12 cellular contexts compared by ENCODE assay signal in the genomic region with DNA sequence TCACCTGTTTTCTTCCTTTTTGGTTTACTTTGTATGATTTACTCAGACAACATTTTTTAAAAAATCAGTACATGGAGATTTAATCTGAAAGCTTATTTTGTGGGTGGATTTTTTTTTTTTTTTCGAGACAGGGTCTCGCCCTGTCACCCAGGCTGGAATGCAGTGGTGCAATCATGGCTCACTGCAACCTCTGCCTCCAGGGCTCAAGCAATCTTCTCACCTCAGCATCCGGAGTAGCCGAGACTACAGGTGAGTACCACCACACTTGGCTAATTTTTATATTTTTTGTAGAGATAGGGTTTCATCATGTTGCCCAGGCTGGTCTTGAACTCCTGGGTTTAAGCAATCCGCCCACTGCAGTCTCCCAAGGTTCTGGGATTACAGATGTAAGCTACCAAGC. TPM values are rescaled to one million over a fixed set of nuclear protein-coding genes. Genes with fewer than 3 reads are reported as not detected.
DNase-seq lines count a peak whose midpoint lies in the region; ATAC-seq and TF ChIP-seq lines count a peak whose summit lies in the region.
"Had no signal": no experiment of that assay in that cellular context is flagged by ENCODE, and none has a peak within 500 bp of the region (broad histone marks: within the 10 kb centered on the region; RNA-seq: fewer than 3 reads in every experiment).

No MANE protein-coding gene starts in this region.

- no peaks in the 10 kb centered on the region for H3K4me1 ChIP-seq in breast epithelium
- H3K4me1 ChIP-seq in liver (ENCODE audit: control insufficient read depth in 4 of 4, insufficient read depth in 4 of 4, low read length in 3 of 4): peaks cover 6 to 83% (median 65%) of the 10 kb centered on the region in 4 donors

- H3K27ac ChIP-seq in breast epithelium (no peak overlapping the region), liver (ENCODE audit: low read depth in 1 of 2, low read length in 2 of 2) (peak overlapping the region; percentile 99 to 100)

- H3K27me3 Mint-ChIP-seq in MCF 10A (ENCODE audit: insufficient read depth, unreplicated experiment) (no peaks in the 10 kb centered on the region), type B pancreatic cell (no peaks in the 10 kb centered on the region)
- no peaks in the 10 kb centered on the region for H3K27me3 Mint-ChIP-seq in activated T-helper 2 cell treated with anti-CD3 and anti-CD28 coated beads, Interferon-gamma antibody, Interleukin-2, Interleukin-4, amounts not matched to agents 10 μg/mL and 5 μg/mL and 100 μg/mL, durations not matched to agents 14 hours and 24 hours and 36 hours (ENCODE audit: low read depth)
- no peaks in the 10 kb centered on the region for H3K27me3 Mint-ChIP-seq in activated CD8-positive, alpha-beta memory T cell treated with anti-CD3 and anti-CD28 coated beads, Interleukin-2, amount 10 ng/mL, durations not matched to agents 7 days and 5 days

- no peak for TF ChIP-seq CTCF in MCF 10A (IDR thresholded peaks at IDR 0.05; ENCODE audit: unreplicated experiment)
- TF ChIP-seq CTCF in breast epithelium (IDR thresholded peaks at IDR 0.05): no peak
- no peak for TF ChIP-seq CTCF in liver (IDR thresholded peaks at IDR 0.05; ENCODE audit: low read depth, low read length, missing input control)
- TF ChIP-seq CTCF in type B pancreatic cell (conservative IDR thresholded peaks at IDR 0.05): no peak
- TF ChIP-seq CTCF in GM20000 (IDR thresholded peaks at IDR 0.05; ENCODE audit: extremely low read depth, missing control alignments): no peak

- H3K9me3 ChIP-seq in breast epithelium (no peaks in the 10 kb centered on the region), liver (ENCODE audit: control insufficient read depth in 4 of 4, low read length in 3 of 4) (no peaks in the 10 kb centered on the region)
- H3K9me3 ChIP-seq: testis had no signal

- CTCF ChIA-PET in MCF 10A (lab: Yijun Ruan, JAX): interaction anchor here (0.8 to 14.7 kb wide), 2 partner anchors 15 to 34 kb away, joined by 4 to 139 read pairs; a partner anchor contains a TSS
- CTCF ChIA-PET in activated CD8-positive, alpha-beta memory T cell treated with anti-CD3 and anti-CD28 coated beads, Interleukin-2, amount 10 ng/mL, durations not matched to agents 7 days and 5 days (lab: Charles Lee): interaction anchor here (1.1 to 2.5 kb wide), 5 partner anchors 9 to 135 kb away, joined by 3 to 9 read pairs (median 3); a partner anchor contains a TSS

- H3K9me3 Mint-ChIP-seq in MCF 10A (ENCODE audit: unreplicated experiment) (no peaks in the 10 kb centered on the region), type B pancreatic cell (no peaks in the 10 kb centered on the region)
- H3K9me3 Mint-ChIP-seq in activated T-helper 2 cell treated with anti-CD3 and anti-CD28 coated beads, Interferon-gamma antibody, Interleukin-2, Interleukin-4, amounts not matched to agents 10 μg/mL and 5 μg/mL and 100 μg/mL, durations not matched to agents 14 hours and 24 hours and 36 hours: no peaks in the 10 kb centered on the region
- no peaks in the 10 kb centered on the region for H3K9me3 Mint-ChIP-seq in activated CD8-positive, alpha-beta memory T cell treated with anti-CD3 and anti-CD28 coated beads, Interleukin-2, amount 10 ng/mL, durations not matched to agents 7 days and 5 days (ENCODE audit: low read depth)

- peaks cover 46% of the 10 kb centered on the region for H3K4me1 Mint-ChIP-seq in MCF 10A (ENCODE audit: insufficient read depth, unreplicated experiment)
- H3K4me1 Mint-ChIP-seq in activated T-helper 2 cell treated with anti-CD3 and anti-CD28 coated beads, Interferon-gamma antibody, Interleukin-2, Interleukin-4, amounts not matched to agents 10 μg/mL and 5 μg/mL and 100 μg/mL, durations not matched to agents 14 hours and 24 hours and 36 hours (ENCODE audit: low read depth): peaks cover 67% of the 10 kb centered on the region
- peaks cover 41% of the 10 kb centered on the region for H3K4me1 Mint-ChIP-seq in type B pancreatic cell (ENCODE audit: unreplicated experiment)
- H3K4me1 Mint-ChIP-seq in activated CD8-positive, alpha-beta memory T cell treated with anti-CD3 and anti-CD28 coated beads, Interleukin-2, amount 10 ng/mL, durations not matched to agents 7 days and 5 days: peaks cover 70% of the 10 kb centered on the region

- H3K4me3 Mint-ChIP-seq in MCF 10A (ENCODE audit: unreplicated experiment): peak overlapping the region; percentile 80
- H3K4me3 Mint-ChIP-seq in activated T-helper 2 cell treated with anti-CD3 and anti-CD28 coated beads, Interferon-gamma antibody, Interleukin-2, Interleukin-4, amounts not matched to agents 10 μg/mL and 5 μg/mL and 100 μg/mL, durations not matched to agents 14 hours and 24 hours and 36 hours (ENCODE audit: low read depth): peak overlapping the region; percentile 31
- peak overlapping the region; percentile 32 for H3K4me3 Mint-ChIP-seq in type B pancreatic cell
- no peak overlapping the region for H3K4me3 Mint-ChIP-seq in activated CD8-positive, alpha-beta memory T cell treated with anti-CD3 and anti-CD28 coated beads, Interleukin-2, amount 10 ng/mL, durations not matched to agents 7 days and 5 days

- no peak for TF ChIP-seq POLR2A in breast epithelium (IDR thresholded peaks at IDR 0.05)

- H3K27me3 ChIP-seq in breast epithelium (no peaks in the 10 kb centered on the region), liver (ENCODE audit: control insufficient read depth in 4 of 4, insufficient read depth in 4 of 4, low read length in 3 of 4) (no peaks in the 10 kb centered on the region)
- H3K27me3 ChIP-seq: testis had no signal

- no peak for ATAC-seq in GM21619 (IDR thresholded peaks at IDR 0.05; ENCODE audit: unreplicated experiment)
- no peak for ATAC-seq in activated CD8-positive, alpha-beta memory T cell treated with anti-CD3 and anti-CD28 coated beads, Interleukin-2, amount 10 ng/mL, durations not matched to agents 7 days and 5 days
- ATAC-seq: left colon had no signal

- intact Hi-C loops in MCF 10A (cut with micrococcal nuclease): no loop called here
- intact Hi-C loops in breast epithelium (cut with DNase I; ENCODE audit: low total_unique reads): no loop called here
- intact Hi-C loops in activated T-helper 2 cell treated with anti-CD3 and anti-CD28 coated beads, Interferon-gamma antibody, Interleukin-2, Interleukin-4, amounts not matched to agents 10 μg/mL and 5 μg/mL and 100 μg/mL, durations not matched to agents 14 hours and 24 hours and 36 hours (cut with micrococcal nuclease): loop anchor here (10.0 kb wide), 1 partner anchor 292 kb away; a partner anchor contains a TSS

- 45% methylated on average over 5 of the region's 5 CpGs for WGBS in liver

- DNase-seq in MCF 10A (ENCODE audit: unreplicated experiment) (peak; percentile 40), breast epithelium (ENCODE audit: low spot score in 2 of 2) (no peak), type B pancreatic cell (ENCODE audit: extremely low spot score, unreplicated experiment) (no peak), GM20000 (ENCODE audit: low spot score) (no peak)
- DNase-seq in activated T-helper 2 cell treated with anti-CD3 and anti-CD28 coated beads, Interferon-gamma antibody, Interleukin-2, Interleukin-4, amounts not matched to agents 10 μg/mL and 5 μg/mL and 100 μg/mL, durations not matched to agents 14 hours and 24 hours and 36 hours (ENCODE audit: low spot score): no peak
- no peak for DNase-seq in activated CD8-positive, alpha-beta memory T cell treated with anti-CD3 and anti-CD28 coated beads, Interleukin-2, amount 10 ng/mL, durations not matched to agents 7 days and 5 days
- DNase-seq: left colon, NCI-H187, SW 1271, testis had no signal

- TF ChIP-seq RAD21 in liver (IDR thresholded peaks at IDR 0.05): no peak

- peak overlapping the region in 1 of 2 donors; percentile 62 for H3K9ac ChIP-seq in liver (ENCODE audit: low read depth in 1 of 2, low read length in 2 of 2)

- no TSS peak for BruUV-seq in MCF 10A (replicated peaks; lab: Mats Ljungman, UMichigan)

- H3K36me3 ChIP-seq in breast epithelium (no peaks in the 10 kb centered on the region), liver (ENCODE audit: control insufficient read depth in 4 of 4, insufficient read depth in 3 of 4, low read depth in 1 of 4, low read length in 3 of 4) (peaks cover 2 to 29% (median 22%) of the 10 kb centered on the region in 4 donors)

- POLR2A ChIA-PET in MCF 10A (lab: Yijun Ruan, JAX): interaction anchor here (0.7 to 5.8 kb wide), 12 partner anchors 9 to 1612 kb away, joined by 3 to 56 read pairs (median 10); a partner anchor contains a TSS

- H3K4me3 ChIP-seq in breast epithelium (no peak overlapping the region), liver (ENCODE audit: low read depth in 1 of 3, low read length in 3 of 3) (peak overlapping the region; percentile 71 to 97 (median 80))
- H3K4me3 ChIP-seq: testis had no signal

- H3K27ac Mint-ChIP-seq in MCF 10A (ENCODE audit: low read depth, unreplicated experiment) (no peak overlapping the region), type B pancreatic cell (no peak overlapping the region)
- peak overlapping the region; percentile 21 for H3K27ac Mint-ChIP-seq in activated T-helper 2 cell treated with anti-CD3 and anti-CD28 coated beads, Interferon-gamma antibody, Interleukin-2, Interleukin-4, amounts not matched to agents 10 μg/mL and 5 μg/mL and 100 μg/mL, durations not matched to agents 14 hours and 24 hours and 36 hours
- H3K27ac Mint-ChIP-seq in activated CD8-positive, alpha-beta memory T cell treated with anti-CD3 and anti-CD28 coated beads, Interleukin-2, amount 10 ng/mL, durations not matched to agents 7 days and 5 days: no peak overlapping the region

- H3K36me3 Mint-ChIP-seq in MCF 10A (ENCODE audit: insufficient read depth, unreplicated experiment) (peaks cover 62% of the 10 kb centered on the region), type B pancreatic cell (peaks cover 16% of the 10 kb centered on the region)
- peaks cover 63% of the 10 kb centered on the region for H3K36me3 Mint-ChIP-seq in activated T-helper 2 cell treated with anti-CD3 and anti-CD28 coated beads, Interferon-gamma antibody, Interleukin-2, Interleukin-4, amounts not matched to agents 10 μg/mL and 5 μg/mL and 100 μg/mL, durations not matched to agents 14 hours and 24 hours and 36 hours (ENCODE audit: low read depth)
- peaks cover 53% of the 10 kb centered on the region for H3K36me3 Mint-ChIP-seq in activated CD8-positive, alpha-beta memory T cell treated with anti-CD3 and anti-CD28 coated beads, Interleukin-2, amount 10 ng/mL, durations not matched to agents 7 days and 5 days

RNA-seq across cellular contexts. Expression of a gene that starts 2.5 kb away (rescaled TPM):
- total RNA-seq in MCF 10A (2022): 54.6 and 61.8 TPM in 2 replicates
- 100 to 1,000 TPM in 1 of 3 donors, 10 to 100 TPM in 2; 81.6 to 123 (median 82.4) TPM for total RNA-seq in breast epithelium
- 168 and 174 TPM in 2 replicates for total RNA-seq in activated T-helper 2 cell treated with anti-CD3 and anti-CD28 coated beads, Interferon-gamma antibody, Interleukin-2, Interleukin-4, amounts not matched to agents 10 μg/mL and 5 μg/mL and 100 μg/mL, durations not matched to agents 14 hours and 24 hours and 36 hours
- total RNA-seq in liver: 100 to 1,000 TPM; 137 to 156 TPM
- 100 to 1,000 TPM; 266 to 349 TPM for polyA plus RNA-seq in liver
- 74.1 and 79.2 TPM in 2 replicates for total RNA-seq in type B pancreatic cell (ENCODE audit: low replicate concordance)
- 100 to 1,000 TPM; 128 to 161 TPM for total RNA-seq in activated CD8-positive, alpha-beta memory T cell treated with anti-CD3 and anti-CD28 coated beads, Interleukin-2, amount 10 ng/mL, durations not matched to agents 7 days and 5 days

RNA-seq across cellular contexts. Expression of a gene that starts 11.7 kb away (rescaled TPM):
- total RNA-seq in MCF 10A (2022) (33.8 and 40.9 TPM in 2 replicates), breast epithelium (10 to 100 TPM in 2 of 3 donors, under 1 TPM in 1; 0.48 to 22.5 (median 14.1) TPM), liver (1 to 10 TPM; 1.0 to 4.6 TPM), type B pancreatic cell (ENCODE audit: low replicate concordance) (2.8 and 8.2 TPM in 2 replicates)
- total RNA-seq in activated T-helper 2 cell treated with anti-CD3 and anti-CD28 coated beads, Interferon-gamma antibody, Interleukin-2, Interleukin-4, amounts not matched to agents 10 μg/mL and 5 μg/mL and 100 μg/mL, durations not matched to agents 14 hours and 24 hours and 36 hours: 0.57 and 1.4 TPM in 2 replicates
- polyA plus RNA-seq in liver: 1 to 10 TPM; 1.6 to 1.8 TPM
- 1 to 10 TPM in 1 of 2 experiments, under 1 TPM in 1; 0.96 to 1.3 TPM for total RNA-seq in activated CD8-positive, alpha-beta memory T cell treated with anti-CD3 and anti-CD28 coated beads, Interleukin-2, amount 10 ng/mL, durations not matched to agents 7 days and 5 days

RNA-seq across cellular contexts. Expression of a gene that starts 25.1 kb away (rescaled TPM):
- total RNA-seq in MCF 10A (2022) (0.25 and 0.42 TPM in 2 replicates), breast epithelium (1 to 10 TPM in 2 of 3 donors, under 1 TPM in 1; 0.32 to 8.5 (median 3.9) TPM), liver (under 1 TPM; 0.17 to 0.33 TPM), type B pancreatic cell (ENCODE audit: low replicate concordance) (1.6 and 7.6 TPM in 2 replicates)
- total RNA-seq in activated T-helper 2 cell treated with anti-CD3 and anti-CD28 coated beads, Interferon-gamma antibody, Interleukin-2, Interleukin-4, amounts not matched to agents 10 μg/mL and 5 μg/mL and 100 μg/mL, durations not matched to agents 14 hours and 24 hours and 36 hours: 0.07 TPM in 1 of 2 replicates, not detected in the other
- polyA plus RNA-seq in liver: under 1 TPM; 0.10 to 0.13 TPM
- not detected for total RNA-seq in activated CD8-positive, alpha-beta memory T cell treated with anti-CD3 and anti-CD28 coated beads, Interleukin-2, amount 10 ng/mL, durations not matched to agents 7 days and 5 days

Comparison
In these comparisons a context has a peak if more than half of its experiments do, and no peak if none do; other contexts are left out.
1. H3K27ac ChIP-seq: peak in liver (2 of 2); none in breast epithelium (0 of 2).
2. H3K4me3 ChIP-seq: peak in liver (3 of 3); none in breast epithelium (0 of 3).